In the genomic region with DNA sequence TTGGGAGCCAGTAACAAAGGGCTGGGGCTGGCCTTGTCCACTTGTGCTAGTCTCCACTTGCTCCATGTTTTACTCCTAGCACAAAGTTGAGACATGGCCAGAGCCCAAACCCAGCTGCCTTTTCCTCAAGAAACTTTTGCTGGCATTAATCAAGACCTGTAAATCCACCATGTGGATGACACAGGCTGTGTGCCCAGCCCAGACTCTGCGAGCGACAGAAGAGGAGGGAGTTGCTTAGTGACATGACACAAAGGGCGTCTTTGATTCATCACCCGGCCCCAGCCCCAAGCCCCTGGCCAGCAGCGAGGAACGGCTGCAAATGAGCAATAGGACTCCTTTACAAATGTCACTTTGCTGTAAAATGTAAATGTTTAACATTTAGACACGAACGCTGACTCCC, we compare ENCODE assay signal across 18 cellular contexts.
DNase-seq lines count a peak whose midpoint lies in the region; TF ChIP-seq lines count a peak whose summit lies in the region.
"Had no signal": no experiment of that assay in that cellular context is flagged by ENCODE, and none has a peak within 500 bp of the region (broad histone marks: within the 10 kb centered on the region; RNA-seq: fewer than 3 reads in every experiment).

No MANE protein-coding gene starts in this region.

- 75 to 81% methylated on average over 6 to 8 of the region's 8 CpGs for WGBS in endodermal cell (ENCODE audit: insufficient coverage in 1 of 2, insufficient read length in 1 of 2), 2 experiments

- no peaks in the 10 kb centered on the region for H3K9me3 ChIP-seq in endodermal cell (ENCODE audit: control insufficient read depth, low read length)
- H3K9me3 ChIP-seq: tibial artery had no signal

- no peak overlapping the region for H3K4me3 Mint-ChIP-seq in endodermal cell
- H3K4me3 Mint-ChIP-seq in activated naive CD4-positive, alpha-beta T cell treated with anti-CD3 and anti-CD28 coated beads, Interleukin-2, amount 10 ng/mL, durations not matched to agents 7 days and 5 days = no peak overlapping the region
- H3K4me3 Mint-ChIP-seq: activated naive CD8-positive, alpha-beta T cell treated with anti-CD3 and anti-CD28 coated beads, Interleukin-2, amount 50 U/mL, for 24 hours; activated T-helper 17 cell treated with anti-CD3 and anti-CD28 coated beads, Interleukin-2, amount 50 U/mL, for 72 hours; central memory CD8-positive, alpha-beta T cell; effector memory CD8-positive, alpha-beta T cell had no signal

- H3K27ac Mint-ChIP-seq in endodermal cell = no peak overlapping the region
- H3K27ac Mint-ChIP-seq in activated naive CD4-positive, alpha-beta T cell treated with anti-CD3 and anti-CD28 coated beads, Interleukin-2, amount 10 ng/mL, durations not matched to agents 7 days and 5 days = no peak overlapping the region
- H3K27ac Mint-ChIP-seq: activated naive CD8-positive, alpha-beta T cell treated with anti-CD3 and anti-CD28 coated beads, Interleukin-2, amount 50 U/mL, for 24 hours; activated T-helper 17 cell treated with anti-CD3 and anti-CD28 coated beads, Interleukin-2, amount 50 U/mL, for 72 hours; effector memory CD8-positive, alpha-beta T cell had no signal

- POLR2A ChIA-PET in GM10248 (lab: Yijun Ruan, JAX) = no interaction called here

- DNase-seq in amygdala (lab: John Stamatoyannopoulos, UW) (peak in 54 of 56 donors; percentile 13 to 92 (median 76)), endodermal cell (no peak), middle frontal gyrus (ENCODE audit: extremely low spot score, low spot score) (peak; percentile 42), substantia nigra (lab: John Stamatoyannopoulos, UW) (peak; percentile 12 to 91 (median 80)), GM10248 (ENCODE audit: extremely low spot score) (no peak)
- no peak for DNase-seq in activated CD8-positive, alpha-beta memory T cell treated with anti-CD3 and anti-CD28 coated beads, Interleukin-2, amount 50 U/mL, for 48 hours
- no peak for DNase-seq in activated naive CD4-positive, alpha-beta T cell treated with anti-CD3 and anti-CD28 coated beads, Interleukin-2, amount 10 ng/mL, durations not matched to agents 7 days and 5 days
- DNase-seq: activated naive CD8-positive, alpha-beta T cell treated with anti-CD3 and anti-CD28 coated beads, Interleukin-2, amount 50 U/mL, for 24 hours; DND-41; effector memory CD8-positive, alpha-beta T cell; IMR-90; mesendoderm; MM.1S; NCI-H1930; tibial artery had no signal

- H3K36me3 Mint-ChIP-seq in endodermal cell (ENCODE audit: low read depth) = no peaks in the 10 kb centered on the region
- H3K36me3 Mint-ChIP-seq in activated naive CD4-positive, alpha-beta T cell treated with anti-CD3 and anti-CD28 coated beads, Interleukin-2, amount 10 ng/mL, durations not matched to agents 7 days and 5 days = no peaks in the 10 kb centered on the region

- no peaks in the 10 kb centered on the region for H3K4me1 ChIP-seq in endodermal cell (ENCODE audit: control insufficient read depth, insufficient read depth, low read length)
- H3K4me1 ChIP-seq: tibial artery had no signal

- H3K4me1 Mint-ChIP-seq in endodermal cell = peaks cover 16% of the 10 kb centered on the region
- H3K4me1 Mint-ChIP-seq in activated naive CD4-positive, alpha-beta T cell treated with anti-CD3 and anti-CD28 coated beads, Interleukin-2, amount 10 ng/mL, durations not matched to agents 7 days and 5 days = no peaks in the 10 kb centered on the region
- H3K4me1 Mint-ChIP-seq: activated naive CD8-positive, alpha-beta T cell treated with anti-CD3 and anti-CD28 coated beads, Interleukin-2, amount 50 U/mL, for 24 hours; activated T-helper 17 cell treated with anti-CD3 and anti-CD28 coated beads, Interleukin-2, amount 50 U/mL, for 72 hours; central memory CD8-positive, alpha-beta T cell had no signal

- H3K9me3 Mint-ChIP-seq in endodermal cell = no peaks in the 10 kb centered on the region
- H3K9me3 Mint-ChIP-seq in activated naive CD4-positive, alpha-beta T cell treated with anti-CD3 and anti-CD28 coated beads, Interleukin-2, amount 10 ng/mL, durations not matched to agents 7 days and 5 days = no peaks in the 10 kb centered on the region
- H3K9me3 Mint-ChIP-seq: activated T-helper 17 cell treated with anti-CD3 and anti-CD28 coated beads, Interleukin-2, amount 50 U/mL, for 72 hours; central memory CD8-positive, alpha-beta T cell; effector memory CD8-positive, alpha-beta T cell had no signal

- H3K4me3 ChIP-seq in endodermal cell (ENCODE audit: low read length) = no peak overlapping the region
- H3K4me3 ChIP-seq: tibial artery had no signal

- TF ChIP-seq CTCF in endodermal cell (conservative IDR thresholded peaks at IDR 0.05) (no peak), GM10248 (IDR thresholded peaks at IDR 0.05; ENCODE audit: control extremely low read depth, extremely low read depth, low read depth, missing control alignments) (no peak)

- H3K9ac ChIP-seq in endodermal cell (ENCODE audit: extremely low read depth, low read length, poor library complexity, severe bottlenecking) = no peak overlapping the region

- CTCF ChIA-PET in GM10248 (lab: Yijun Ruan, JAX) = interaction anchor here (0.9 kb wide), 1 partner anchor 11 kb away, joined by 4 read pairs; no protein-coding TSS in a partner anchor
- CTCF ChIA-PET in activated naive CD4-positive, alpha-beta T cell treated with anti-CD3 and anti-CD28 coated beads, Interleukin-2, amount 10 ng/mL, durations not matched to agents 7 days and 5 days (lab: Charles Lee) = no interaction called here

- no peaks in the 10 kb centered on the region for H3K27me3 ChIP-seq in endodermal cell (ENCODE audit: control insufficient read depth, insufficient read depth, low read length, poor library complexity, severe bottlenecking)
- H3K27me3 ChIP-seq: tibial artery had no signal

- no peaks in the 10 kb centered on the region for H3K27me3 Mint-ChIP-seq in endodermal cell (ENCODE audit: insufficient read depth)
- H3K27me3 Mint-ChIP-seq in activated naive CD4-positive, alpha-beta T cell treated with anti-CD3 and anti-CD28 coated beads, Interleukin-2, amount 10 ng/mL, durations not matched to agents 7 days and 5 days = peaks cover 4% of the 10 kb centered on the region

- no peaks in the 10 kb centered on the region for H3K36me3 ChIP-seq in endodermal cell (ENCODE audit: control insufficient read depth, insufficient read depth, low read length)
- H3K36me3 ChIP-seq: tibial artery had no signal

- H3K27ac ChIP-seq in endodermal cell (ENCODE audit: low read depth, low read length) (peak overlapping the region; percentile 80), substantia nigra (ENCODE audit: low read depth, low read length, poor library complexity, severe bottlenecking) (peak overlapping the region; percentile 62)
- H3K27ac ChIP-seq: HL-60, tibial artery had no signal

Comparison
In these comparisons a context has a peak if more than half of its experiments do, and no peak if none do; other contexts are left out.
1. DNase-seq: peak in amygdala (54 of 56), middle frontal gyrus (single experiment) and substantia nigra (49 of 49); none in endodermal cell (single experiment), activated CD8-positive, alpha-beta memory T cell treated with anti-CD3 and anti-CD28 coated beads, Interleukin-2, amount 50 U/mL, for 48 hours (single experiment), GM10248 (single experiment) and activated naive CD4-positive, alpha-beta T cell treated with anti-CD3 and anti-CD28 coated beads, Interleukin-2, amount 10 ng/mL, durations not matched to agents 7 days and 5 days (single experiment).